ENCODE assay signal across 16 cellular contexts in the genomic region with DNA sequence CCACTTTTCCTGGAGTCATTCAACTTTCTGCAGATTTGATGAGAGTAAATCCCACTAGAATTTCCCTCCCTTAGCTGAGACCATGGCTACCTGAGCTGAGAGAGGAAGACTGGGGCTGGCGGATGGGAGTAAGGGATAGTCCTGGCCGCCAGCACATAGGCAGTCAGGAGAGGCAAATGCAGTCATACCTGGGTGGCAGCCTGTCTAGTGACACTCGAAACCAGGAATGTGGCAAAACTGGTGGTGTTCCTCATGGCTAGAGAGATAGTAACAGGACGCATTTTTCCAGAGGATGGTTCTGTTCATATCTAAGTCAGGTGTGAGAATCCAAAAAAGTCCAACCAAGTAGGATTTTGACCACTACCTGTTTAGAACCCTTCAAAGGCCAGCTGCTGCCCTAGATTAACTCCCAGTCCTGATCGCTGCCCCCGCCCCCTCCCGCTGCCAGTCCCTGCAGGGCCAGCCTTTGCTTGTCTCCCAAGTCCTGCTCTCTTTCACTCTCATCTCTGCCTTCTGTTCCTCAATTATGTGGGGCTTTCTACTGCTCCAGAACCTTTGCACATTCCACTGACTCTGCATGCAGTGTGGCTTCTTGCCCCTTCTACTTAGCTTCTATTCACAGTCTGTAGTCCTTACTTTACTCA. TPM values are rescaled to one million over a fixed set of nuclear protein-coding genes. Genes with fewer than 3 reads are reported as not detected.
DNase-seq lines count a peak whose midpoint lies in the region; ATAC-seq and TF ChIP-seq lines count a peak whose summit lies in the region.
"Had no signal": no experiment of that assay in that cellular context is flagged by ENCODE, and none has a peak within 500 bp of the region (broad histone marks: within the 10 kb centered on the region; RNA-seq: fewer than 3 reads in every experiment).

No MANE protein-coding gene starts in this region.

- CTCF ChIA-PET in PC-9 (lab: Charles Lee) (no interaction called here), T-cell (lab: Charles Lee) (no interaction called here)

- H4K20me1 ChIP-seq in PC-9 (ENCODE audit: insufficient read depth) = no peaks in the 10 kb centered on the region

- DNase-seq in NCI-H82 treated with DMSO at 0.1 percent for 48 hours (lab: John Stamatoyannopoulos, UW; ENCODE audit: unreplicated experiment) (peak; percentile 6), NCI-H82 (lab: John Stamatoyannopoulos, UW) (no peak), PC-9 (peak; percentile 81 to 86), lower lobe of right lung (no peak), upper lobe of right lung (no peak), T-cell (no peak), HFFc6 (no peak)
- DNase-seq: CD4-positive, CD25-positive, alpha-beta regulatory T cell; GF-D8; NCI-H1048; NCI-H146; NCI-H2081 treated with DMSO at 0.1 percent for 48 hours; NCI-H345 had no signal

- H3K4me3 Mint-ChIP-seq in T-cell (no peak overlapping the region), HFFc6 (no peak overlapping the region)
- H3K4me3 Mint-ChIP-seq: CD4-positive, CD25-positive, alpha-beta regulatory T cell had no signal

- H3K9me3 ChIP-seq in PC-9 (ENCODE audit: insufficient read depth, low read depth) (no peaks in the 10 kb centered on the region), lower lobe of right lung (no peaks in the 10 kb centered on the region), upper lobe of right lung (no peaks in the 10 kb centered on the region)
- H3K9me3 ChIP-seq: A549, SJSA1 had no signal

- no peak overlapping the region for H3K27ac ChIP-seq in PC-9
- H3K27ac ChIP-seq in lower lobe of right lung = no peak overlapping the region
- H3K27ac ChIP-seq in upper lobe of right lung = no peak overlapping the region
- H3K27ac ChIP-seq: A549, SJSA1 had no signal

- H3K4me2 ChIP-seq in PC-9 = peak overlapping the region; percentile 18
- H3K4me2 ChIP-seq: A549 had no signal

- intact Hi-C loops in PC-9 (cut with micrococcal nuclease; ENCODE audit: unreplicated experiment) (loop anchor here (5.0 kb wide), 1 partner anchor 323 kb away; no protein-coding TSS in a partner anchor), lower lobe of right lung (cut with DNase I) (no loop called here), upper lobe of right lung (cut with DNase I) (no loop called here)

- no peak overlapping the region for H2AFZ ChIP-seq in PC-9

- H3K36me3 ChIP-seq in PC-9 (ENCODE audit: low read depth) (no peaks in the 10 kb centered on the region), lower lobe of right lung (no peaks in the 10 kb centered on the region), upper lobe of right lung (no peaks in the 10 kb centered on the region)
- H3K36me3 ChIP-seq: SJSA1 had no signal

- H3K4me1 Mint-ChIP-seq in T-cell (no peaks in the 10 kb centered on the region), HFFc6 (ENCODE audit: low read depth) (no peaks in the 10 kb centered on the region)

- H3K27ac Mint-ChIP-seq in T-cell = no peak overlapping the region
- no peak overlapping the region for H3K27ac Mint-ChIP-seq in HFFc6
- H3K27ac Mint-ChIP-seq: CD4-positive, CD25-positive, alpha-beta regulatory T cell had no signal

- no peaks in the 10 kb centered on the region for H3K9me3 Mint-ChIP-seq in T-cell
- no peaks in the 10 kb centered on the region for H3K9me3 Mint-ChIP-seq in HFFc6

- H3K4me3 ChIP-seq in PC-9 = no peak overlapping the region
- no peak overlapping the region for H3K4me3 ChIP-seq in lower lobe of right lung
- no peak overlapping the region for H3K4me3 ChIP-seq in upper lobe of right lung
- H3K4me3 ChIP-seq: A549, SJSA1 had no signal

- POLR2A ChIA-PET in PC-9 (lab: Charles Lee; ENCODE audit: unreplicated experiment) (no interaction called here), T-cell (lab: Charles Lee) (no interaction called here)

- peaks cover 13% of the 10 kb centered on the region for H3K4me1 ChIP-seq in PC-9 (replicated peaks; ENCODE audit: insufficient read depth)
- no peaks in the 10 kb centered on the region for H3K4me1 ChIP-seq in lower lobe of right lung
- H3K4me1 ChIP-seq in upper lobe of right lung = no peaks in the 10 kb centered on the region
- H3K4me1 ChIP-seq: A549, SJSA1 had no signal

- H3K79me2 ChIP-seq in PC-9 (ENCODE audit: low read depth) = no peaks in the 10 kb centered on the region

- ATAC-seq in lower lobe of right lung (peak; percentile 38 to 45), upper lobe of right lung (peak; percentile 51), HG02970 (IDR thresholded peaks at IDR 0.05; ENCODE audit: low FRiP score, unreplicated experiment) (no peak), T-cell (replicated peaks in 1 of 4) (no peak)
- ATAC-seq: A549 had no signal

- H3K27me3 Mint-ChIP-seq in T-cell = peaks cover 20 to 23% of the 10 kb centered on the region in 2 donors
- peaks cover 3% of the 10 kb centered on the region for H3K27me3 Mint-ChIP-seq in HFFc6 (ENCODE audit: insufficient read depth)

- TF ChIP-seq CTCF in PC-9 (conservative IDR thresholded peaks at IDR 0.05) (no peak), lower lobe of right lung (IDR thresholded peaks at IDR 0.05) (no peak), upper lobe of right lung (IDR thresholded peaks at IDR 0.05) (no peak), HFFc6 (IDR thresholded peaks at IDR 0.05) (no peak)

- BruUV-seq in PC-9 (replicated peaks; lab: Mats Ljungman, UMichigan) = no TSS peak

- H3K36me3 Mint-ChIP-seq in T-cell (no peaks in the 10 kb centered on the region), HFFc6 (ENCODE audit: low read depth) (no peaks in the 10 kb centered on the region)
- H3K36me3 Mint-ChIP-seq: CD4-positive, CD25-positive, alpha-beta regulatory T cell had no signal

- no peaks in the 10 kb centered on the region for H3K27me3 ChIP-seq in PC-9 (ENCODE audit: insufficient read depth, low read depth)
- peaks cover 17% of the 10 kb centered on the region for H3K27me3 ChIP-seq in lower lobe of right lung (ENCODE audit: low read depth)
- H3K27me3 ChIP-seq in upper lobe of right lung = no peaks in the 10 kb centered on the region
- H3K27me3 ChIP-seq: SJSA1 had no signal

- H3F3A ChIP-seq in PC-9 (ENCODE audit: insufficient read depth, low read depth) = no peaks in the 10 kb centered on the region; the same call in 1 of the 2 replicates

- H3K9me2 ChIP-seq in PC-9 (ENCODE audit: insufficient read depth) = no peaks in the 10 kb centered on the region

RNA-seq across cellular contexts. Expression of a gene that starts 17.4 kb away (rescaled TPM):
- 0.48 and 0.81 TPM in 2 replicates for total RNA-seq in PC-9 (2021)
- 0.71 TPM for total RNA-seq in lower lobe of right lung
- total RNA-seq in upper lobe of right lung = 0.61 TPM
- total RNA-seq in T-cell = not detected
- under 1 TPM; 0.23 to 0.97 (median 0.37) TPM for total RNA-seq in HFFc6 (2021; fragmentation: NEBNext Ultra II Directional; extraction: Animal tissue kit (Norgen Biotek cat#: 25700))
- total RNA-seq: CD4-positive, CD25-positive, alpha-beta regulatory T cell had no signal

Comparison
In these comparisons a context has a peak if more than half of its experiments do, and no peak if none do; other contexts are left out.
1. DNase-seq: peak in NCI-H82 treated with DMSO at 0.1 percent for 48 hours (single experiment) and PC-9 (2 of 2); none in NCI-H82 (single experiment), lower lobe of right lung (single experiment), upper lobe of right lung (single experiment), T-cell (0 of 34) and HFFc6 (single experiment).
2. ATAC-seq: peak in lower lobe of right lung (2 of 2) and upper lobe of right lung (single experiment); none in HG02970 (single experiment) and T-cell (0 of 4).